1 cellular context compared by ENCODE assay signal in the genomic region with DNA sequence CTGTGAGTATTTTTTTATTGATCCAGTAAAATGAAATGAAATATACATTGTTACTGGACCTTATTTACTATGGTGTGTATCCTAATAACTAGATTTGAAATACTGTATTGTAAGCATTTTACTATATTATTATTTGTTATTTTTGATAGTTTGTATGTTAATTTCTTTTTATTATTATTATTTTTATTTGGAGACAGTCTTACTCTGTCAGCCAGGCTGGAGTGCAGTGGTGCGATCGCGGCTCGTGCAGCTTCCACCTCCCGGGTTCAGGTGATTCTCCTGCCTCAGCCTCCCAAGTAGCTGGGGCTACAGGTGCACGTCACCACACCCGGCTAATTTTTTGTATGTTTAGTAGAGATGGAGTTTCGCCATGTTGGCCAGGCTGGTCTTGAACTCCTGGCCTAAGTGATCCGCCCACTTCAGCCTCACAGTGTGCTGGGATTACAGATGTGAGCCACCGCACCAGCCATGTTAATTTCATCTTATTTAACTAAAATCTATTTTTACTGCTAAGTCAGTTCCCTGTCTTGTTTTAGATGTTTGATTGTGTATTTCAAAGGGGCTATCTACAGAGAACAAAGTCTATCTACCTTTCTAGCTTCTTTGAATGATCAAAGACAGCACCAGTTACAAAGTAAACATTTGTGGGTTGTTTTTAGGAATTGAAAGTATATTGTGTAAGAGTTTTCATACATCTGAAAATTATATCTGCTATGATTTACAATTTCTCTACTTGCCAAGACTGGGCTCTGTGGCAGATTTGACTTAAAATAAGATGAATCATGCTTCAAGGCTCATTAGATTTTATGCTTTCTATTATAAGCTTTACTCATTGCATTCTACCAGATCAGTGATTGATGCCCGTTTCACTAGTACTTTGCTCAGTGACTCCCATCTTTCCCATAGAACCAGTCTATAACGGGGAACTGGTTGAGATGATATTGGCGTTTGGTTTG.
TF ChIP-seq lines count a peak whose summit lies in the region.

No MANE protein-coding gene starts in this region.

TF ChIP-seq in GM12878, 131 proteins besides CTCF, POLR2A, EP300 and RAD21 (continues in another document):
- TF ChIP-seq IKZF1 (conservative IDR thresholded peaks at IDR 0.05), result no peak
- TF ChIP-seq EZH2 (IDR thresholded peaks at IDR 0.05; ENCODE audit: borderline replicate concordance, control insufficient read depth, low read depth, low read length), result no peak
- TF ChIP-seq WRNIP1 (IDR thresholded peaks at IDR 0.05; ENCODE audit: borderline replicate concordance, low read depth, low read length), result no peak
- no peak for TF ChIP-seq ASH2L (IDR thresholded peaks at IDR 0.05; ENCODE audit: borderline replicate concordance, low read depth)
- TF ChIP-seq MTA3 (IDR thresholded peaks at IDR 0.05; ENCODE audit: borderline replicate concordance, low read length), result no peak
- TF ChIP-seq SREBF2 (IDR thresholded peaks at IDR 0.05; ENCODE audit: low read length), result no peak
- TF ChIP-seq ELK1 (IDR thresholded peaks at IDR 0.05; ENCODE audit: low read depth, low read length), result no peak
- TF ChIP-seq ZSCAN29 (IDR thresholded peaks at IDR 0.05), result no peak
- TF ChIP-seq BCL11A (IDR thresholded peaks at IDR 0.05; ENCODE audit: low read depth, low read length), result no peak
- TF ChIP-seq HDAC2 (IDR thresholded peaks at IDR 0.05), result no peak
- TF ChIP-seq IRF4 (IDR thresholded peaks at IDR 0.05; ENCODE audit: low read depth, low read length), result no peak
- no peak for TF ChIP-seq BRCA1 (IDR thresholded peaks at IDR 0.05; ENCODE audit: low read depth, low read length)
- no peak for TF ChIP-seq ZNF622 (IDR thresholded peaks at IDR 0.05)
- TF ChIP-seq ESRRA (IDR thresholded peaks at IDR 0.05; ENCODE audit: low read length), result no peak
- TF ChIP-seq, protein P1, sequence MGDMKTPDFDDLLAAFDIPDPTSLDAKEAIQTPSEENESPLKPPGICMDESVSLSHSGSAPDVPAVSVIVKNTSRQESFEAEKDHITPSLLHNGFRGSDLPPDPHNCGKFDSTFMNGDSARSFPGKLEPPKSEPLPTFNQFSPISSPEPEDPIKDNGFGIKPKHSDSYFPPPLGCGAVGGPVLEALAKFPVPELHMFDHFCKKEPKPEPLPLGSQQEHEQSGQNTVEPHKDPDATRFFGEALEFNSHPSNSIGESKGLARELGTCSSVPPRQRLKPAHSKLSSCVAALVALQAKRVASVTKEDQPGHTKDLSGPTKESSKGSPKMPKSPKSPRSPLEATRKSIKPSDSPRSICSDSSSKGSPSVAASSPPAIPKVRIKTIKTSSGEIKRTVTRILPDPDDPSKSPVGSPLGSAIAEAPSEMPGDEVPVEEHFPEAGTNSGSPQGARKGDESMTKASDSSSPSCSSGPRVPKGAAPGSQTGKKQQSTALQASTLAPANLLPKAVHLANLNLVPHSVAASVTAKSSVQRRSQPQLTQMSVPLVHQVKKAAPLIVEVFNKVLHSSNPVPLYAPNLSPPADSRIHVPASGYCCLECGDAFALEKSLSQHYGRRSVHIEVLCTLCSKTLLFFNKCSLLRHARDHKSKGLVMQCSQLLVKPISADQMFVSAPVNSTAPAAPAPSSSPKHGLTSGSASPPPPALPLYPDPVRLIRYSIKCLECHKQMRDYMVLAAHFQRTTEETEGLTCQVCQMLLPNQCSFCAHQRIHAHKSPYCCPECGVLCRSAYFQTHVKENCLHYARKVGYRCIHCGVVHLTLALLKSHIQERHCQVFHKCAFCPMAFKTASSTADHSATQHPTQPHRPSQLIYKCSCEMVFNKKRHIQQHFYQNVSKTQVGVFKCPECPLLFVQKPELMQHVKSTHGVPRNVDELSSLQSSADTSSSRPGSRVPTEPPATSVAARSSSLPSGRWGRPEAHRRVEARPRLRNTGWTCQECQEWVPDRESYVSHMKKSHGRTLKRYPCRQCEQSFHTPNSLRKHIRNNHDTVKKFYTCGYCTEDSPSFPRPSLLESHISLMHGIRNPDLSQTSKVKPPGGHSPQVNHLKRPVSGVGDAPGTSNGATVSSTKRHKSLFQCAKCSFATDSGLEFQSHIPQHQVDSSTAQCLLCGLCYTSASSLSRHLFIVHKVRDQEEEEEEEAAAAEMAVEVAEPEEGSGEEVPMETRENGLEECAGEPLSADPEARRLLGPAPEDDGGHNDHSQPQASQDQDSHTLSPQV (IDR thresholded peaks at IDR 0.05), result no peak
- no peak for TF ChIP-seq STAT1 (conservative IDR thresholded peaks at IDR 0.05)
- TF ChIP-seq, protein P2, sequence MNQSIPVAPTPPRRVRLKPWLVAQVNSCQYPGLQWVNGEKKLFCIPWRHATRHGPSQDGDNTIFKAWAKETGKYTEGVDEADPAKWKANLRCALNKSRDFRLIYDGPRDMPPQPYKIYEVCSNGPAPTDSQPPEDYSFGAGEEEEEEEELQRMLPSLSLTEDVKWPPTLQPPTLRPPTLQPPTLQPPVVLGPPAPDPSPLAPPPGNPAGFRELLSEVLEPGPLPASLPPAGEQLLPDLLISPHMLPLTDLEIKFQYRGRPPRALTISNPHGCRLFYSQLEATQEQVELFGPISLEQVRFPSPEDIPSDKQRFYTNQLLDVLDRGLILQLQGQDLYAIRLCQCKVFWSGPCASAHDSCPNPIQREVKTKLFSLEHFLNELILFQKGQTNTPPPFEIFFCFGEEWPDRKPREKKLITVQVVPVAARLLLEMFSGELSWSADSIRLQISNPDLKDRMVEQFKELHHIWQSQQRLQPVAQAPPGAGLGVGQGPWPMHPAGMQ (IDR thresholded peaks at IDR 0.05; ENCODE audit: borderline replicate concordance), result no peak
- TF ChIP-seq LARP7 (IDR thresholded peaks at IDR 0.05), result no peak
- no peak for TF ChIP-seq KDM1A (IDR thresholded peaks at IDR 0.05; ENCODE audit: borderline replicate concordance)
- no peak for TF ChIP-seq STAT3 (IDR thresholded peaks at IDR 0.05; ENCODE audit: low read depth, low read length)
- TF ChIP-seq, protein P3, sequence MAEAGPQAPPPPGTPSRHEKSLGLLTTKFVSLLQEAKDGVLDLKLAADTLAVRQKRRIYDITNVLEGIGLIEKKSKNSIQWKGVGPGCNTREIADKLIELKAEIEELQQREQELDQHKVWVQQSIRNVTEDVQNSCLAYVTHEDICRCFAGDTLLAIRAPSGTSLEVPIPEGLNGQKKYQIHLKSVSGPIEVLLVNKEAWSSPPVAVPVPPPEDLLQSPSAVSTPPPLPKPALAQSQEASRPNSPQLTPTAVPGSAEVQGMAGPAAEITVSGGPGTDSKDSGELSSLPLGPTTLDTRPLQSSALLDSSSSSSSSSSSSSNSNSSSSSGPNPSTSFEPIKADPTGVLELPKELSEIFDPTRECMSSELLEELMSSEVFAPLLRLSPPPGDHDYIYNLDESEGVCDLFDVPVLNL (IDR thresholded peaks at IDR 0.05; ENCODE audit: low read depth, low read length), result no peak
- peak; percentile 58 for TF ChIP-seq ATF7 (IDR thresholded peaks at IDR 0.05; ENCODE audit: low read depth)
- TF ChIP-seq, protein P4, sequence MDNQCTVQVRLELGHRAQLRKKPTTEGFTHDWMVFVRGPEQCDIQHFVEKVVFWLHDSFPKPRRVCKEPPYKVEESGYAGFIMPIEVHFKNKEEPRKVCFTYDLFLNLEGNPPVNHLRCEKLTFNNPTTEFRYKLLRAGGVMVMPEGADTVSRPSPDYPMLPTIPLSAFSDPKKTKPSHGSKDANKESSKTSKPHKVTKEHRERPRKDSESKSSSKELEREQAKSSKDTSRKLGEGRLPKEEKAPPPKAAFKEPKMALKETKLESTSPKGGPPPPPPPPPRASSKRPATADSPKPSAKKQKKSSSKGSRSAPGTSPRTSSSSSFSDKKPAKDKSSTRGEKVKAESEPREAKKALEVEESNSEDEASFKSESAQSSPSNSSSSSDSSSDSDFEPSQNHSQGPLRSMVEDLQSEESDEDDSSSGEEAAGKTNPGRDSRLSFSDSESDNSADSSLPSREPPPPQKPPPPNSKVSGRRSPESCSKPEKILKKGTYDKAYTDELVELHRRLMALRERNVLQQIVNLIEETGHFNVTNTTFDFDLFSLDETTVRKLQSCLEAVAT (IDR thresholded peaks at IDR 0.05), result no peak
- no peak for TF ChIP-seq SKIL (IDR thresholded peaks at IDR 0.05; ENCODE audit: low read depth, poor library complexity, severe bottlenecking)
- TF ChIP-seq MXI1 (IDR thresholded peaks at IDR 0.05; ENCODE audit: low read depth, low read length), result no peak
- no peak for TF ChIP-seq IKZF2 (IDR thresholded peaks at IDR 0.05)
- no peak for TF ChIP-seq EGR1 (IDR thresholded peaks at IDR 0.05; ENCODE audit: borderline replicate concordance in 1 of 2, low read depth in 2 of 2, low read length in 2 of 2)
- TF ChIP-seq MTA2 (IDR thresholded peaks at IDR 0.05; ENCODE audit: low read depth), result peak; percentile 71
- TF ChIP-seq ZNF217 (IDR thresholded peaks at IDR 0.05), result peak; percentile 57
- peak; percentile 35; the same call in 1 of the 2 replicates for TF ChIP-seq NFIC (IDR thresholded peaks at IDR 0.05; ENCODE audit: low read depth, low read length)
- TF ChIP-seq CREM (IDR thresholded peaks at IDR 0.05; ENCODE audit: low read depth), result no peak
- no peak for TF ChIP-seq HDAC6 (IDR thresholded peaks at IDR 0.05; ENCODE audit: unreplicated experiment)
- TF ChIP-seq NFYA (IDR thresholded peaks at IDR 0.05; ENCODE audit: borderline replicate concordance, low read depth, low read length), result no peak
- TF ChIP-seq, protein P5, sequence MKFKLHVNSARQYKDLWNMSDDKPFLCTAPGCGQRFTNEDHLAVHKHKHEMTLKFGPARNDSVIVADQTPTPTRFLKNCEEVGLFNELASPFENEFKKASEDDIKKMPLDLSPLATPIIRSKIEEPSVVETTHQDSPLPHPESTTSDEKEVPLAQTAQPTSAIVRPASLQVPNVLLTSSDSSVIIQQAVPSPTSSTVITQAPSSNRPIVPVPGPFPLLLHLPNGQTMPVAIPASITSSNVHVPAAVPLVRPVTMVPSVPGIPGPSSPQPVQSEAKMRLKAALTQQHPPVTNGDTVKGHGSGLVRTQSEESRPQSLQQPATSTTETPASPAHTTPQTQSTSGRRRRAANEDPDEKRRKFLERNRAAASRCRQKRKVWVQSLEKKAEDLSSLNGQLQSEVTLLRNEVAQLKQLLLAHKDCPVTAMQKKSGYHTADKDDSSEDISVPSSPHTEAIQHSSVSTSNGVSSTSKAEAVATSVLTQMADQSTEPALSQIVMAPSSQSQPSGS (IDR thresholded peaks at IDR 0.05; ENCODE audit: low read length), result no peak
- no peak for TF ChIP-seq RB1 (IDR thresholded peaks at IDR 0.05; ENCODE audit: borderline replicate concordance)
- no peak for TF ChIP-seq GATAD2B (conservative IDR thresholded peaks at IDR 0.05; ENCODE audit: low read depth)
- peak; percentile 40 for TF ChIP-seq MEF2B (IDR thresholded peaks at IDR 0.05; ENCODE audit: partially characterized antibody, poor library complexity, severe bottlenecking)
- no peak for TF ChIP-seq ZBTB11 (CRISPR knock-in tag; IDR thresholded peaks at IDR 0.05)
- no peak for TF ChIP-seq BHLHE40 (IDR thresholded peaks at IDR 0.05; ENCODE audit: borderline replicate concordance in 1 of 2, low read depth in 2 of 2, low read length in 1 of 2)
- no peak for TF ChIP-seq NRF1 (conservative IDR thresholded peaks at IDR 0.05; ENCODE audit: low read depth, low read length)
- TF ChIP-seq TCF7 (IDR thresholded peaks at IDR 0.05; ENCODE audit: borderline replicate concordance), result 0 out of 2 replicates have a peak, but pooled peaks have one; percentile 48
- TF ChIP-seq SIX5 (IDR thresholded peaks at IDR 0.05; ENCODE audit: low read depth, low read length, severe bottlenecking), result no peak
- TF ChIP-seq CHD1 (IDR thresholded peaks at IDR 0.05; ENCODE audit: low read depth, low read length), result no peak
